17 cellular contexts compared by ENCODE assay signal in the genomic region with DNA sequence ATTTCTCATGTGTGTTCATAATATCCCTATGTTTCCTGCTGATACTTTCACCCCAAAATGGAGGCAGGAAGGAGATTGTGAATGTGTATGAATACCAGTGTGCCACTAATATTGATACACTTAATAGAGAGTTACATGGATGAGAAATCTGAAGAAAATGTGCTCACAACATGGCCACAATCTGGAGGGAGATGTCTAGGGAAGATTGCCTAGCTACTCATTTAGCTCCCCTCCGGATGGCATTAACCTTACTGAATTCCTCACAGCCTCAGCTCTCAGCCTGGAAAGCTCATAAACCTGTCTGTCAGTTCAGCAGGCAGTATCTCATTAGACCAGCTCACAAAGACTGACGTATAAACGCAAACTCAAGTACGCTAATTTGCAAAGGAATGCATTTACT. TPM values are rescaled to one million over a fixed set of nuclear protein-coding genes. Genes with fewer than 3 reads are reported as not detected.
DNase-seq lines count a peak whose midpoint lies in the region; ATAC-seq, FAIRE-seq and TF ChIP-seq lines count a peak whose summit lies in the region.
"Had no signal": no experiment of that assay in that cellular context is flagged by ENCODE, and none has a peak within 500 bp of the region (broad histone marks: within the 10 kb centered on the region; RNA-seq: fewer than 3 reads in every experiment).

No MANE protein-coding gene starts in this region.

- H3K27ac ChIP-seq in H1 (ENCODE audit: low read depth, low read length) (no peak overlapping the region), neural progenitor cell (peak overlapping the region; percentile 85)
- H3K27ac ChIP-seq: BLaER1 treated with 17β-estradiol and CSF1 and Interleukin-3, amounts not matched to agents 10 nM and 100 nM; vagina had no signal

- peak; percentile 80 for FAIRE-seq in H1 (lab: Jason Lieb, UNC)
- FAIRE-seq: kidney, TTC549 had no signal

- WGBS in H1 (ENCODE audit: extremely low coverage in 1 of 2, insufficient coverage in 1 of 2, insufficient read length in 1 of 2, insufficient replicate concordance in 2 of 2, low coverage in 1 of 2, low lambda C conversion rate in 2 of 2, missing lambda C conversion rate in 1 of 2), 2 experiments, result 16% methylated on average over 4 of the region's 4 CpGs; no CpG with 5 or more reads in 1 of the 2 experiments

- H3K4me3 Mint-ChIP-seq in neural progenitor cell (peak overlapping the region; percentile 75), MCF 10A (ENCODE audit: unreplicated experiment) (no peak overlapping the region)
- H3K4me3 Mint-ChIP-seq: activated naive CD8-positive, alpha-beta T cell treated with anti-CD3 and anti-CD28 coated beads, Interleukin-2, amount 10 ng/mL, durations not matched to agents 7 days and 5 days; activated T-cell treated with anti-CD3 and anti-CD28 coated beads, Interleukin-2, amount 50 U/mL, for 4 hours; stimulated activated naive CD8-positive, alpha-beta T cell treated with anti-CD3 and anti-CD28 coated beads, Interleukin-15, amount 100 ng/mL, for 72 hours had no signal

- H2AFZ ChIP-seq in H1 (ENCODE audit: low read length), result peak overlapping the region; percentile 45
- no peak overlapping the region for H2AFZ ChIP-seq in neural progenitor cell (replicated peaks)

- H2BK15ac ChIP-seq in H1 (ENCODE audit: low read length), result no peak overlapping the region

- H3K79me2 ChIP-seq in H1 (ENCODE audit: control insufficient read depth in 1 of 2, insufficient read depth in 2 of 2, low read length in 2 of 2) (no peaks in the 10 kb centered on the region), neural progenitor cell (ENCODE audit: low read depth) (no peaks in the 10 kb centered on the region)

- H3K79me1 ChIP-seq in H1 (ENCODE audit: low read depth, low read length), result no peaks in the 10 kb centered on the region

- no peaks in the 10 kb centered on the region for H3K36me3 ChIP-seq in H7 (replicated peaks; ENCODE audit: control insufficient read depth, insufficient read depth, low read length)
- no peaks in the 10 kb centered on the region for H3K36me3 ChIP-seq in H1 (ENCODE audit: control insufficient read depth in 2 of 4, insufficient read depth in 4 of 4, low read length in 3 of 4)
- H3K36me3 ChIP-seq in neural progenitor cell, result no peaks in the 10 kb centered on the region
- H3K36me3 ChIP-seq: BLaER1 treated with 17β-estradiol and CSF1 and Interleukin-3, amounts not matched to agents 10 nM and 100 nM; vagina had no signal

- H3K56ac ChIP-seq in H1 (replicated peaks; ENCODE audit: insufficient read length, low read depth, low read length), result no peak overlapping the region

- H4K5ac ChIP-seq in H1 (ENCODE audit: insufficient read length, low read depth, low read length), result peak overlapping the region; percentile 41

- H3K4me1 ChIP-seq in H1 (replicated peaks in 1 of 4; ENCODE audit: control insufficient read depth in 3 of 4, insufficient read depth in 4 of 4, low read length in 3 of 4) (peaks cover 1 to 14% (median 9%) of the 10 kb centered on the region in 4 experiments; a peak in 6 of 7 replicates), neural progenitor cell (peaks cover 33% of the 10 kb centered on the region)
- H3K4me1 ChIP-seq: vagina had no signal

- TF ChIP-seq POLR2A in H1 (IDR thresholded peaks at IDR 0.05; ENCODE audit: control extremely low read depth in 1 of 2, low read depth in 2 of 2, low read length in 2 of 2), result no peak

- H3K4me3 ChIP-seq in H7 (ENCODE audit: insufficient read depth, low read depth, low read length) (no peak overlapping the region), H1 (ENCODE audit: extremely low read depth in 1 of 4, insufficient read depth in 2 of 4, low read depth in 3 of 4, low read length in 4 of 4) (peak overlapping the region in 2 of 4 experiments; percentile 15 to 38; a peak in 4 of 8 replicates), neural progenitor cell (peak overlapping the region; percentile 41)
- H3K4me3 ChIP-seq: BLaER1 treated with 17β-estradiol and CSF1 and Interleukin-3, amounts not matched to agents 10 nM and 100 nM; vagina had no signal

- H4K8ac ChIP-seq in H1 (ENCODE audit: extremely low read depth, insufficient read depth, low read length), result no peak overlapping the region

- peaks cover 31% of the 10 kb centered on the region for H3F3A ChIP-seq in neural progenitor cell (ENCODE audit: low read depth)

- POLR2A ChIA-PET in H1 (lab: Charles Lee; ENCODE audit: partially characterized antibody) (interaction anchor here (1.0 to 2.4 kb wide), 2 partner anchors 20 to 23 kb away, joined by 4 to 13 read pairs; a partner anchor contains a TSS), MCF 10A (lab: Yijun Ruan, JAX) (interaction anchor here (0.7 kb wide), 1 partner anchor 89 kb away, joined by 3 read pairs; no protein-coding TSS in a partner anchor)

- no peak overlapping the region for H2BK20ac ChIP-seq in H1 (ENCODE audit: low read length)

- no peak overlapping the region for H2BK5ac ChIP-seq in H1 (ENCODE audit: low read depth, low read length)

- no peaks in the 10 kb centered on the region for H3K9me3 ChIP-seq in H1 (ENCODE audit: insufficient read depth in 2 of 2, low read depth in 1 of 2, low read length in 1 of 2)
- no peaks in the 10 kb centered on the region for H3K9me3 ChIP-seq in neural progenitor cell (ENCODE audit: low read depth)
- H3K9me3 ChIP-seq: BLaER1 treated with 17β-estradiol and CSF1 and Interleukin-3, amounts not matched to agents 10 nM and 100 nM; vagina had no signal

- H3K14ac ChIP-seq in H1 (ENCODE audit: insufficient read length), result no peak overlapping the region

- intact Hi-C loops in MCF 10A (cut with micrococcal nuclease), result no loop called here

- ATAC-seq in HG03196 (IDR thresholded peaks at IDR 0.05; ENCODE audit: unreplicated experiment), result no peak
- ATAC-seq: activated T-cell treated with anti-CD3 and anti-CD28 coated beads, Interleukin-2, amount 50 U/mL, for 4 hours; stimulated activated naive CD8-positive, alpha-beta T cell treated with anti-CD3 and anti-CD28 coated beads, Interleukin-15, amount 100 ng/mL, for 72 hours had no signal

- H3K27me3 ChIP-seq in H7 (ENCODE audit: control insufficient read depth, insufficient read depth, low read length) (no peaks in the 10 kb centered on the region), H1 (replicated peaks in 1 of 4; ENCODE audit: control insufficient read depth in 3 of 4, extremely low read depth in 1 of 4, insufficient read depth in 3 of 4, low read length in 3 of 4) (no peaks in the 10 kb centered on the region), neural progenitor cell (no peaks in the 10 kb centered on the region)
- H3K27me3 ChIP-seq: BLaER1 treated with 17β-estradiol and CSF1 and Interleukin-3, amounts not matched to agents 10 nM and 100 nM; vagina had no signal

- H3K4me2 ChIP-seq in H1 (ENCODE audit: insufficient read depth in 1 of 2, low read depth in 2 of 2, low read length in 2 of 2), result peak overlapping the region; percentile 66 to 83
- peak overlapping the region; percentile 81 for H3K4me2 ChIP-seq in neural progenitor cell
- H3K4me2 ChIP-seq: BLaER1 treated with 17β-estradiol and CSF1 and Interleukin-3, amounts not matched to agents 10 nM and 100 nM had no signal

- H3K36me3 Mint-ChIP-seq in neural progenitor cell (no peaks in the 10 kb centered on the region), MCF 10A (ENCODE audit: insufficient read depth, unreplicated experiment) (peaks cover 6% of the 10 kb centered on the region)
- H3K36me3 Mint-ChIP-seq: activated naive CD8-positive, alpha-beta T cell treated with anti-CD3 and anti-CD28 coated beads, Interleukin-2, amount 10 ng/mL, durations not matched to agents 7 days and 5 days had no signal

- H3K23ac ChIP-seq in H1 (ENCODE audit: insufficient read length), result no peak overlapping the region

- CTCF ChIA-PET in H1 (lab: Charles Lee; ENCODE audit: partially characterized antibody), result interaction anchor here (0.7 to 6.8 kb wide), 11 partner anchors 12 to 203 kb away, joined by 3 to 58 read pairs (median 3); a partner anchor contains a TSS
- CTCF ChIA-PET in MCF 10A (lab: Yijun Ruan, JAX), result interaction anchor here (0.9 to 1.5 kb wide), 3 partner anchors 20 to 71 kb away, joined by 3 to 4 read pairs (median 3); no protein-coding TSS in a partner anchor

- H3K18ac ChIP-seq in H1 (ENCODE audit: extremely low read depth, low read length), result no peak overlapping the region; the same call in 1 of the 2 replicates

- DNase-seq in H7 (peak; percentile 11), NCI-H2227 treated with DMSO at 0.1 percent for 48 hours (lab: John Stamatoyannopoulos, UW) (peak; percentile 49), H1 (ENCODE audit: low read depth in 1 of 2, low spot score in 2 of 2) (no peak), neural progenitor cell (ENCODE audit: low spot score) (peak; percentile 66), MCF 10A (ENCODE audit: unreplicated experiment) (no peak), inferior parietal cortex (ENCODE audit: extremely low spot score) (no peak)
- DNase-seq: activated naive CD8-positive, alpha-beta T cell treated with anti-CD3 and anti-CD28 coated beads, Interleukin-2, amount 10 ng/mL, durations not matched to agents 7 days and 5 days; activated T-cell treated with anti-CD3 and anti-CD28 coated beads, Interleukin-2, amount 50 U/mL, for 4 hours; DND-41; foreskin melanocyte; kidney; NCI-H187; stimulated activated naive CD8-positive, alpha-beta T cell treated with anti-CD3 and anti-CD28 coated beads, Interleukin-15, amount 100 ng/mL, for 72 hours had no signal

- H3K23me2 ChIP-seq in H1 (ENCODE audit: low read depth, low read length), result no peaks in the 10 kb centered on the region

- H3K9me3 Mint-ChIP-seq in neural progenitor cell, result no peaks in the 10 kb centered on the region
- H3K9me3 Mint-ChIP-seq in MCF 10A (ENCODE audit: unreplicated experiment), result no peaks in the 10 kb centered on the region
- H3K9me3 Mint-ChIP-seq: activated naive CD8-positive, alpha-beta T cell treated with anti-CD3 and anti-CD28 coated beads, Interleukin-2, amount 10 ng/mL, durations not matched to agents 7 days and 5 days; activated T-cell treated with anti-CD3 and anti-CD28 coated beads, Interleukin-2, amount 50 U/mL, for 4 hours; stimulated activated naive CD8-positive, alpha-beta T cell treated with anti-CD3 and anti-CD28 coated beads, Interleukin-15, amount 100 ng/mL, for 72 hours had no signal

- no peak overlapping the region for H2BK12ac ChIP-seq in H1 (ENCODE audit: low read depth, low read length)

- no peak overlapping the region for H4K91ac ChIP-seq in H1 (replicated peaks; ENCODE audit: insufficient read length, low read length)

- TF ChIP-seq CTCF in H1 (IDR thresholded peaks at IDR 0.05; ENCODE audit: control extremely low read depth in 1 of 3, insufficient read depth in 1 of 3, low read depth in 1 of 3, low read length in 3 of 3) (no peak), neural progenitor cell (IDR thresholded peaks at IDR 0.05) (no peak), MCF 10A (IDR thresholded peaks at IDR 0.05; ENCODE audit: unreplicated experiment) (no peak)

- H3K9ac ChIP-seq in H1 (replicated peaks in 1 of 4; ENCODE audit: extremely low read depth in 1 of 4, low read depth in 3 of 4, low read length in 3 of 4), result peak overlapping the region in 1 of 4 experiments; percentile 28; a peak in 1 of 7 replicates
- H3K9ac ChIP-seq in neural progenitor cell, result no peak overlapping the region
- H3K9ac ChIP-seq: BLaER1 treated with 17β-estradiol and CSF1 and Interleukin-3, amounts not matched to agents 10 nM and 100 nM had no signal

- no peak overlapping the region for H2AK5ac ChIP-seq in H1 (ENCODE audit: low read depth, low read length)

- H3K4me1 Mint-ChIP-seq in neural progenitor cell, result peaks cover 25% of the 10 kb centered on the region
- no peaks in the 10 kb centered on the region for H3K4me1 Mint-ChIP-seq in MCF 10A (ENCODE audit: insufficient read depth, unreplicated experiment)
- H3K4me1 Mint-ChIP-seq: stimulated activated naive CD8-positive, alpha-beta T cell treated with anti-CD3 and anti-CD28 coated beads, Interleukin-15, amount 100 ng/mL, for 72 hours had no signal

- H4K20me1 ChIP-seq in H1 (replicated peaks in 1 of 2; ENCODE audit: control insufficient read depth in 1 of 2, insufficient read depth in 2 of 2, low read length in 2 of 2) (no peaks in the 10 kb centered on the region), neural progenitor cell (ENCODE audit: low read depth) (peaks cover 12% of the 10 kb centered on the region)
- H4K20me1 ChIP-seq: BLaER1 treated with 17β-estradiol and CSF1 and Interleukin-3, amounts not matched to agents 10 nM and 100 nM had no signal

- TF ChIP-seq EP300 in H1 (IDR thresholded peaks at IDR 0.05; ENCODE audit: borderline replicate concordance in 1 of 2, low read depth in 2 of 2, low read length in 2 of 2), result no peak

- H3K27me3 Mint-ChIP-seq in neural progenitor cell (ENCODE audit: insufficient read depth, low read depth), result no peaks in the 10 kb centered on the region
- H3K27me3 Mint-ChIP-seq in MCF 10A (ENCODE audit: insufficient read depth, unreplicated experiment), result peaks cover 21% of the 10 kb centered on the region
- H3K27me3 Mint-ChIP-seq: stimulated activated naive CD8-positive, alpha-beta T cell treated with anti-CD3 and anti-CD28 coated beads, Interleukin-15, amount 100 ng/mL, for 72 hours had no signal

- TF ChIP-seq RAD21 in H1 (IDR thresholded peaks at IDR 0.05 in 1 of 2, conservative IDR thresholded peaks at IDR 0.05 in 1 of 2; ENCODE audit: low read depth in 2 of 2, low read length in 2 of 2), result no peak

- no peak overlapping the region for H2BK120ac ChIP-seq in H1 (replicated peaks; ENCODE audit: low read depth, low read length)

- no peak overlapping the region for H3K4ac ChIP-seq in H1 (replicated peaks; ENCODE audit: insufficient read length, low read depth, low read length)

- BruUV-seq in MCF 10A (replicated peaks; lab: Mats Ljungman, UMichigan), result no TSS peak

- peak overlapping the region; percentile 8 for H3K27ac Mint-ChIP-seq in neural progenitor cell
- no peak overlapping the region for H3K27ac Mint-ChIP-seq in MCF 10A (ENCODE audit: low read depth, unreplicated experiment)
- H3K27ac Mint-ChIP-seq: activated naive CD8-positive, alpha-beta T cell treated with anti-CD3 and anti-CD28 coated beads, Interleukin-2, amount 10 ng/mL, durations not matched to agents 7 days and 5 days had no signal

RNA-seq across cellular contexts. Expression of a gene that starts 23.4 kb away (rescaled TPM):
- total RNA-seq in H7 (2014; rRNA removed; shearing (Covaris generic)), result 70.7 and 74.4 TPM in 2 replicates
- total RNA-seq in H1 (2021; fragmentation: NEBNext Ultra II Directional; extraction: Animal tissue kit (Norgen Biotek cat#: 25700)), result 76.9 and 86.0 TPM in 2 replicates
- polyA plus RNA-seq in H1 (2011; rRNA removed), result 70.7 and 115 TPM in 2 replicates
- polyA plus RNA-seq in H1 (2011; cell fraction: cytosol; rRNA removed), result 99.6 TPM
- 185 TPM for polyA plus RNA-seq in H1 (2011; cell fraction: nucleus; rRNA removed)
- 65.1 to 94.7 TPM (median 73.4 TPM) in 4 replicates for polyA plus RNA-seq in H1 (2012, experiment 1 of 2)
- 2.3 TPM for polyA plus RNA-seq in H1 (2012, experiment 2 of 2)
- 91.8 TPM for polyA plus RNA-seq in H1 (2013, experiment 1 of 2)
- 76.8 TPM for polyA plus RNA-seq in H1 (2013, experiment 2 of 2)
- 181 and 185 TPM in 2 replicates for polyA minus RNA-seq in H1 (2011; rRNA and poly(A)+ RNA removed)
- 67.2 TPM for polyA minus RNA-seq in H1 (2011; cell fraction: cytosol; rRNA and poly(A)+ RNA removed)
- 523 TPM for polyA minus RNA-seq in H1 (2011; cell fraction: nucleus; rRNA and poly(A)+ RNA removed)
- total RNA-seq in neural progenitor cell (ENCODE audit: low replicate concordance) (145 and 176 TPM in 2 replicates), MCF 10A (2022) (72.8 and 79.7 TPM in 2 replicates)

Comparison
In these comparisons a context has a peak if more than half of its experiments do, and no peak if none do; other contexts are left out.
1. DNase-seq: peak in H7 (single experiment), NCI-H2227 treated with DMSO at 0.1 percent for 48 hours (single experiment) and neural progenitor cell (single experiment); none in H1 (0 of 2), MCF 10A (single experiment) and inferior parietal cortex (single experiment).